ENCODE assay signal across 1 cellular context in genomic region chr7:140539466-140539865, GRCh38.
TF ChIP-seq lines count a peak whose summit lies in the region.

No MANE protein-coding gene starts in this region.

TF ChIP-seq in GM23338, 12 proteins besides CTCF, POLR2A, EP300 and RAD21 (continued from another document):
- TF ChIP-seq REST (IDR thresholded peaks at IDR 0.05; ENCODE audit: unreplicated experiment) (no peak), ZNF114 (CRISPR knock-in tag; IDR thresholded peaks at IDR 0.05) (no peak), NANOG (IDR thresholded peaks at IDR 0.05; ENCODE audit: borderline replicate concordance) (no peak), JUNB (IDR thresholded peaks at IDR 0.05; ENCODE audit: unreplicated experiment) (no peak), ZNF462 (CRISPR knock-in tag; IDR thresholded peaks at IDR 0.05) (no peak), EZH2phosphoT487 (IDR thresholded peaks at IDR 0.05; ENCODE audit: unreplicated experiment) (no peak)
